Comparison of ENCODE assay signal across 1 cellular context in genomic region chr20:36394340-36394965, GRCh38.
TF ChIP-seq lines count a peak whose summit lies in the region.

No MANE protein-coding gene starts in this region.

TF ChIP-seq in HepG2, 621 proteins besides CTCF, POLR2A, EP300 and RAD21 (continued from another document):
- TF ChIP-seq ZNF639 (CRISPR knock-in tag; conservative IDR thresholded peaks at IDR 0.05) (no peak), DNMT3B (CRISPR knock-in tag; conservative IDR thresholded peaks at IDR 0.05) (no peak), NFAT5 (CRISPR knock-in tag; IDR thresholded peaks at IDR 0.05) (no peak), ZMYM4 (CRISPR knock-in tag; IDR thresholded peaks at IDR 0.05) (no peak), ZSCAN21 (CRISPR knock-in tag; IDR thresholded peaks at IDR 0.05; ENCODE audit: borderline replicate concordance) (no peak), ZNF709 (CRISPR knock-in tag; IDR thresholded peaks at IDR 0.05) (no peak), ZXDC (CRISPR knock-in tag; IDR thresholded peaks at IDR 0.05) (0 out of 2 replicates have a peak, but pooled peaks have one; percentile 8), ZNF597 (CRISPR knock-in tag; IDR thresholded peaks at IDR 0.05) (no peak), ZFP37 (CRISPR knock-in tag; IDR thresholded peaks at IDR 0.05; ENCODE audit: borderline replicate concordance) (no peak), RXRA (CRISPR knock-in tag; IDR thresholded peaks at IDR 0.05) (no peak; the same call in 1 of the 2 replicates), MBD4 (IDR thresholded peaks at IDR 0.05; ENCODE audit: borderline replicate concordance, low read length) (no peak), ZFP91 (CRISPR knock-in tag; IDR thresholded peaks at IDR 0.05; ENCODE audit: borderline replicate concordance) (no peak), CEBPB (IDR thresholded peaks at IDR 0.05; ENCODE audit: borderline replicate concordance, low read depth, low read length) (peak; percentile 59; the same call in 1 of the 2 replicates), AHDC1 (CRISPR knock-in tag; IDR thresholded peaks at IDR 0.05; ENCODE audit: borderline replicate concordance) (no peak), PCBP1 (IDR thresholded peaks at IDR 0.05; ENCODE audit: borderline replicate concordance, low read depth, low read length) (no peak)
